ENCODE assay signal across 30 cellular contexts in the genomic region with DNA sequence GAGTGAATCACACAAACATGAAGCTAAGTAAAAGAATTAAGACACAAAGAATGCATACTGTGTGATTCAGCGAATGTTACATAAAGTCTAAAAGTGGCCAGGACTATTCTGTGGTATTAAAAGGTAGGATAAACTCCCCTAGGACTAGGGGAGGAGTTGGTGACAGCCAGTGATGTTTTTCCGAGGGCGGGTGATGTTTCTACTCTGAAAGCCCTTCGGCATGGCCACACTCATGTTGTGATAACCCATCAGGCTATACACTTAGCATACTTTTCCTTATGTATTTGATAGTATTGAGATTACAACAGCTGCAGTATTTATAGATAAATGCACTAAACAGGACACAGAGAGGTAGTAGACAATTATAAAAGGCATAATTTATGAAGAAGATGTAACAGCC. TPM values are rescaled to one million over a fixed set of nuclear protein-coding genes. Genes with fewer than 3 reads are reported as not detected.
"Had no signal": no experiment of that assay in that cellular context is flagged by ENCODE, and none has a peak within 500 bp of the region (broad histone marks: within the 10 kb centered on the region; RNA-seq: fewer than 3 reads in every experiment).

No MANE protein-coding gene starts in this region.

- ATAC-seq: effector memory CD8-positive, alpha-beta T cell; esophagus mucosa; gastrocnemius medialis; heart right ventricle; left cardiac atrium; lower lobe of right lung; mucosa of descending colon had no signal

- DNase-seq: colonic mucosa; cortex of kidney; effector CD8-positive, alpha-beta T cell; effector memory CD8-positive, alpha-beta T cell; endodermal cell; erythroblast; esophagus squamous epithelium; foreskin fibroblast; foreskin melanocyte; gastrocnemius medialis; glutamatergic neuron; head of caudate nucleus; heart right ventricle; hippocampal formation; left cardiac atrium; left ventricle myocardium inferior; lower lobe of right lung; mesenchymal stem cell; mucosa of descending colon; naive B cell had no signal

- H3K27me3 ChIP-seq: colonic mucosa, esophagus squamous epithelium, gastrocnemius medialis had no signal

- H3K9me3 ChIP-seq: colonic mucosa, gastrocnemius medialis, mucosa of descending colon had no signal

- H3K4me1 ChIP-seq: colonic mucosa, esophagus squamous epithelium, gastrocnemius medialis, heart right ventricle, left ventricle myocardium inferior, lower lobe of right lung had no signal

- H3K4me3 ChIP-seq: colonic mucosa, esophagus squamous epithelium, gastrocnemius medialis, heart right ventricle, left ventricle myocardium inferior, lower lobe of right lung, mucosa of descending colon had no signal

- FAIRE-seq: endometrium, keratinocyte had no signal

- H3K27ac ChIP-seq: colonic mucosa, epithelial cell of prostate, esophagus squamous epithelium, gastrocnemius medialis, heart right ventricle, left ventricle myocardium inferior, lower lobe of right lung had no signal

- H3K36me3 ChIP-seq: colonic mucosa, gastrocnemius medialis, lower lobe of right lung had no signal

RNA-seq across cellular contexts. Expression of a gene that starts 15.8 kb away (rescaled TPM):
- total RNA-seq: dermis microvascular lymphatic vessel endothelial cell, lung microvascular endothelial cell had no signal

RNA-seq across cellular contexts. Expression of a gene that starts 54.0 kb away (rescaled TPM):
- total RNA-seq: colonic mucosa, dermis microvascular lymphatic vessel endothelial cell, endodermal cell, esophagus mucosa, glomerular endothelial cell, lung microvascular endothelial cell, mesothelial cell of epicardium, myocyte had no signal
- polyA plus RNA-seq: keratinocyte had no signal

RNA-seq across cellular contexts. Expression of a gene that starts 57.7 kb away (rescaled TPM):
- total RNA-seq: kidney epithelial cell had no signal
